In genomic region chr4:133808151-133808550, GRCh38 we compare ENCODE assay signal across 20 cellular contexts.
DNase-seq lines count a peak whose midpoint lies in the region; ATAC-seq, FAIRE-seq and TF ChIP-seq lines count a peak whose summit lies in the region.
"Had no signal": no experiment of that assay in that cellular context is flagged by ENCODE, and none has a peak within 500 bp of the region (broad histone marks: within the 10 kb centered on the region; RNA-seq: fewer than 3 reads in every experiment).

No MANE protein-coding gene starts in this region.

- SMC1A ChIA-PET in GM12878 (lab: Charles Lee; ENCODE audit: uncharacterized antibody, unreplicated experiment) = interaction anchor here (0.7 kb wide), 1 partner anchor 22 kb away, joined by 3 read pairs; no protein-coding TSS in a partner anchor

- POLR2A ChIA-PET in GM12878 (lab: Charles Lee) = no interaction called here

- TF ChIP-seq CTCF in GM12878 (IDR thresholded peaks at IDR 0.05 in 2 of 3, conservative IDR thresholded peaks at IDR 0.05 in 1 of 3; ENCODE audit: control insufficient read depth in 2 of 3, extremely low read depth in 1 of 3, insufficient read depth in 1 of 3, low read depth in 3 of 3, low read length in 3 of 3) = no peak

- 0% methylated on average over 3 of the region's 3 CpGs for WGBS in GM12878 (ENCODE audit: insufficient coverage, insufficient replicate concordance, low lambda C conversion rate, missing lambda C conversion rate)

- peak; percentile 84 for ATAC-seq in GM12878
- ATAC-seq in effector memory CD8-positive, alpha-beta T cell (replicated peaks) = no peak
- ATAC-seq in GM21576 (IDR thresholded peaks at IDR 0.05; ENCODE audit: unreplicated experiment) = no peak

- RAD21 ChIA-PET in GM12878 (lab: Charles Lee; ENCODE audit: unreplicated experiment) = no interaction called here

- H3K9me3 Mint-ChIP-seq in effector memory CD8-positive, alpha-beta T cell = peaks cover 0 to 4% of the 10 kb centered on the region in 2 donors
- H3K9me3 Mint-ChIP-seq: H9 had no signal

- H3K9me3 ChIP-seq in BLaER1 = no peaks in the 10 kb centered on the region
- no peaks in the 10 kb centered on the region for H3K9me3 ChIP-seq in GM12878 (replicated peaks; ENCODE audit: control insufficient read depth, insufficient read depth, low read length)
- H3K9me3 ChIP-seq: SJCRH30 had no signal

- H3K4me3 Mint-ChIP-seq in effector memory CD8-positive, alpha-beta T cell = no peak overlapping the region
- H3K4me3 Mint-ChIP-seq: H9 had no signal

- H3K27me3 Mint-ChIP-seq in effector memory CD8-positive, alpha-beta T cell = no peaks in the 10 kb centered on the region

- no peak for TF ChIP-seq RAD21 in GM12878 (IDR thresholded peaks at IDR 0.05; ENCODE audit: insufficient read depth, low read depth, low read length)

- no peak for FAIRE-seq in GM12878 (lab: Jason Lieb, UNC)

- no peak overlapping the region for H3K27ac Mint-ChIP-seq in effector memory CD8-positive, alpha-beta T cell
- H3K27ac Mint-ChIP-seq: H9 had no signal

- in situ Hi-C loops in GM12878 (cut with MboI) = no loop called here

- H3K4me2 ChIP-seq in BLaER1 (peak overlapping the region; percentile 29), GM12878 (ENCODE audit: control insufficient read depth, insufficient read depth) (no peak overlapping the region)

- H3K4me3 ChIP-seq in BLaER1 = no peak overlapping the region
- H3K4me3 ChIP-seq in GM12878 = no peak overlapping the region
- H3K4me3 ChIP-seq: SJCRH30 had no signal

- H4K20me1 ChIP-seq in BLaER1 = no peaks in the 10 kb centered on the region
- no peaks in the 10 kb centered on the region for H4K20me1 ChIP-seq in GM12878 (ENCODE audit: control insufficient read depth, insufficient read depth)

- H3K4me1 Mint-ChIP-seq in effector memory CD8-positive, alpha-beta T cell (ENCODE audit: low read depth in 2 of 2) = no peaks in the 10 kb centered on the region

- CTCF ChIA-PET in GM12878 (lab: Yijun Ruan, JAX) = no interaction called here

- no peaks in the 10 kb centered on the region for H3K79me2 ChIP-seq in GM12878 (ENCODE audit: control insufficient read depth, insufficient read depth, low read length)

- peaks cover 13% of the 10 kb centered on the region for H3K4me1 ChIP-seq in BLaER1
- H3K4me1 ChIP-seq in GM12878 (ENCODE audit: control insufficient read depth, insufficient read depth, low read length) = no peaks in the 10 kb centered on the region
- H3K4me1 ChIP-seq: SJCRH30 had no signal

- intact Hi-C loops in GM12878 (cut with micrococcal nuclease; ENCODE audit: unreplicated experiment) = no loop called here

- DNase-seq in HT1080 (ENCODE audit: low read depth) (peak; percentile 29), NCI-H2107 treated with DMSO at 0.1 percent for 48 hours (lab: John Stamatoyannopoulos, UW; ENCODE audit: unreplicated experiment) (peak; percentile 84), GM12878 (ENCODE audit: low read depth, low spot score) (no peak), NCI-H1694 (lab: John Stamatoyannopoulos, UW) (no peak), kidney tubule cell (ENCODE audit: low spot score) (no peak)
- DNase-seq in effector memory CD8-positive, alpha-beta T cell = no peak
- DNase-seq: 8988T, C1 segment of cervical spinal cord, DMS53, GF-D8, H9, Kasumi-1, NCI-H1436 treated with DMSO at 0.1 percent for 48 hours, NCI-H2081 treated with DMSO at 0.1 percent for 48 hours, NCI-H774, SW 1271 had no signal

- H3K36me3 ChIP-seq in BLaER1 (no peaks in the 10 kb centered on the region), GM12878 (ENCODE audit: control insufficient read depth in 2 of 2, insufficient read depth in 2 of 2, low read length in 1 of 2) (no peaks in the 10 kb centered on the region)
- H3K36me3 ChIP-seq: SJCRH30 had no signal

- H3K9ac ChIP-seq in BLaER1 (no peak overlapping the region), GM12878 (ENCODE audit: control insufficient read depth, insufficient read depth, low read length) (no peak overlapping the region)

- TF ChIP-seq EP300 in GM12878 (IDR thresholded peaks at IDR 0.05; ENCODE audit: borderline replicate concordance in 1 of 2, control insufficient read depth in 1 of 2, low read depth in 2 of 2, low read length in 2 of 2) = peak; percentile 43 to 79; a peak in 3 of 4 replicates

- H3K27ac ChIP-seq in BLaER1 (no peak overlapping the region), GM12878 (ENCODE audit: control insufficient read depth, insufficient read depth) (no peak overlapping the region)
- H3K27ac ChIP-seq: RWPE1, SJCRH30 had no signal

- no peak for TF ChIP-seq POLR2A in GM12878 (IDR thresholded peaks at IDR 0.05; ENCODE audit: low read depth, low read length)

- H2AFZ ChIP-seq in GM12878 (ENCODE audit: control insufficient read depth, low read depth, low read length) = no peak overlapping the region

- BruUV-seq in GM12878 (replicated peaks; lab: Mats Ljungman, UMichigan) = no TSS peak

- no peaks in the 10 kb centered on the region for H3K36me3 Mint-ChIP-seq in effector memory CD8-positive, alpha-beta T cell (ENCODE audit: insufficient read depth)

- no peaks in the 10 kb centered on the region for H3K27me3 ChIP-seq in BLaER1
- H3K27me3 ChIP-seq in GM12878 (replicated peaks in 1 of 2; ENCODE audit: control insufficient read depth in 2 of 2, insufficient read depth in 2 of 2, low read length in 1 of 2) = no peaks in the 10 kb centered on the region
- H3K27me3 ChIP-seq: SJCRH30 had no signal

TF ChIP-seq in GM12878, 131 proteins besides CTCF, POLR2A, EP300 and RAD21 (continues in another document):
- TF ChIP-seq, protein P1, sequence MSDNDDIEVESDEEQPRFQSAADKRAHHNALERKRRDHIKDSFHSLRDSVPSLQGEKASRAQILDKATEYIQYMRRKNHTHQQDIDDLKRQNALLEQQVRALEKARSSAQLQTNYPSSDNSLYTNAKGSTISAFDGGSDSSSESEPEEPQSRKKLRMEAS (IDR thresholded peaks at IDR 0.05; ENCODE audit: low read depth, low read length) = no peak
- TF ChIP-seq ZNF274 (IDR thresholded peaks at IDR 0.05; ENCODE audit: insufficient read depth, insufficient read length) (no peak), BCL11A (IDR thresholded peaks at IDR 0.05; ENCODE audit: low read depth, low read length) (peak; percentile 33; the same call in 1 of the 2 replicates), SMAD1 (IDR thresholded peaks at IDR 0.05; ENCODE audit: low read depth, partially characterized antibody) (no peak), STAT3 (IDR thresholded peaks at IDR 0.05; ENCODE audit: low read depth, low read length) (no peak), KAT2A (conservative IDR thresholded peaks at IDR 0.05; ENCODE audit: control insufficient read depth, low read depth, low read length) (no peak), ZNF592 (IDR thresholded peaks at IDR 0.05) (peak; percentile 58; the same call in 1 of the 2 replicates), PRDM15 (CRISPR knock-in tag; IDR thresholded peaks at IDR 0.05) (no peak), SIX5 (IDR thresholded peaks at IDR 0.05; ENCODE audit: low read depth, low read length, severe bottlenecking) (no peak), IKZF2 (IDR thresholded peaks at IDR 0.05) (no peak)

Comparison
In these comparisons a context has a peak if more than half of its experiments do, and no peak if none do; other contexts are left out.
1. DNase-seq: peak in HT1080 (single experiment) and NCI-H2107 treated with DMSO at 0.1 percent for 48 hours (single experiment); none in GM12878 (single experiment), NCI-H1694 (single experiment), effector memory CD8-positive, alpha-beta T cell (0 of 3) and kidney tubule cell (single experiment).